1 cellular context compared by ENCODE assay signal in genomic region chr11:99446400-99446799, GRCh38.
TF ChIP-seq lines count a peak whose summit lies in the region.

No MANE protein-coding gene starts in this region.

TF ChIP-seq in GM23338, 12 proteins besides CTCF, POLR2A, EP300 and RAD21:
- TF ChIP-seq ZNF462 (CRISPR knock-in tag; IDR thresholded peaks at IDR 0.05): no peak
- no peak for TF ChIP-seq REST (IDR thresholded peaks at IDR 0.05; ENCODE audit: unreplicated experiment)
- TF ChIP-seq ZNF331 (CRISPR knock-in tag; IDR thresholded peaks at IDR 0.05; ENCODE audit: low read depth): no peak
- no peak for TF ChIP-seq ZNF114 (CRISPR knock-in tag; IDR thresholded peaks at IDR 0.05)
- TF ChIP-seq POLR2AphosphoS5 (IDR thresholded peaks at IDR 0.05; ENCODE audit: low read depth): no peak
- TF ChIP-seq STAT1 (IDR thresholded peaks at IDR 0.05; ENCODE audit: unreplicated experiment): no peak
- TF ChIP-seq CREB1 (CRISPR knock-in tag; IDR thresholded peaks at IDR 0.05; ENCODE audit: low read depth): no peak
- TF ChIP-seq ETS1 (IDR thresholded peaks at IDR 0.05): no peak
- no peak for TF ChIP-seq NANOG (IDR thresholded peaks at IDR 0.05; ENCODE audit: borderline replicate concordance)
- no peak for TF ChIP-seq JUNB (IDR thresholded peaks at IDR 0.05; ENCODE audit: unreplicated experiment)
- no peak for TF ChIP-seq EZH2 (IDR thresholded peaks at IDR 0.05; ENCODE audit: low read depth, unreplicated experiment)
- TF ChIP-seq EZH2phosphoT487 (IDR thresholded peaks at IDR 0.05; ENCODE audit: unreplicated experiment): no peak
